In genomic region chr12:104137902-104138746, GRCh38 we compare ENCODE assay signal across 8 cellular contexts. TPM values are rescaled to one million over a fixed set of nuclear protein-coding genes. Genes with fewer than 3 reads are reported as not detected.
DNase-seq lines count a peak whose midpoint lies in the region; ATAC-seq and TF ChIP-seq lines count a peak whose summit lies in the region.

Gene NFYB (minus strand): TSS chr12:104138210. CDS start chr12:104135453, 2,757 bp downstream.

- peak within 1 kb of the TSS; percentile 62 for H3K27ac ChIP-seq in osteoblast (ENCODE audit: low read depth, low read length)
- peak within 1 kb of the TSS; percentile 87 to 93 for H3K27ac ChIP-seq in thoracic aorta

- H3K9me3 ChIP-seq in osteoblast (ENCODE audit: low read depth, low read length) (no peaks in the 10 kb centered on the region), thoracic aorta (no peaks in the 10 kb centered on the region)

- no peaks in the 10 kb centered on the region; the same call in 1 of the 2 replicates for H3K27me3 ChIP-seq in GM06990 (replicated peaks; ENCODE audit: control insufficient read depth, insufficient read depth, low read length)
- no peaks in the 10 kb centered on the region for H3K27me3 ChIP-seq in osteoblast (ENCODE audit: insufficient read depth, low read length)
- no peaks in the 10 kb centered on the region for H3K27me3 ChIP-seq in thoracic aorta (replicated peaks; ENCODE audit: insufficient read depth)

- H3K36me3 Mint-ChIP-seq in activated naive CD4-positive, alpha-beta T cell treated with anti-CD3 and anti-CD28 coated beads, Interleukin-2, amount 50 U/mL, for 72 hours = no peaks in the 10 kb centered on the region

- H3K9me3 Mint-ChIP-seq in activated naive CD4-positive, alpha-beta T cell treated with anti-CD3 and anti-CD28 coated beads, Interleukin-2, amount 50 U/mL, for 72 hours = no peaks in the 10 kb centered on the region

- ATAC-seq in HG02588 (IDR thresholded peaks at IDR 0.05; ENCODE audit: unreplicated experiment) (peak; percentile 87), SK-N-SH treated with all-trans-retinoic acid at 6 μM for 48 hours (peak; percentile 96), thoracic aorta (ENCODE audit: insufficient number of reproducible peaks, low FRiP score, low read depth) (peak; percentile 94)
- peak; percentile 94 to 98 for ATAC-seq in activated naive CD4-positive, alpha-beta T cell treated with anti-CD3 and anti-CD28 coated beads, Interleukin-2, amount 50 U/mL, for 72 hours

- peak within 1 kb of the TSS; percentile 81 to 83 for H3K27ac Mint-ChIP-seq in activated naive CD4-positive, alpha-beta T cell treated with anti-CD3 and anti-CD28 coated beads, Interleukin-2, amount 50 U/mL, for 72 hours

- H3K4me1 ChIP-seq in osteoblast (ENCODE audit: insufficient read depth, low read length) (peaks cover 35% of the 10 kb centered on the region), thoracic aorta (ENCODE audit: control insufficient read depth in 1 of 2, low read depth in 2 of 2) (peaks cover 21 to 50% of the 10 kb centered on the region in 2 donors)

- H3K36me3 ChIP-seq in GM06990 (ENCODE audit: control insufficient read depth, insufficient read depth, low read length) (peaks cover 2% of the 10 kb centered on the region), osteoblast (ENCODE audit: insufficient read depth, low read length) (peaks cover 7% of the 10 kb centered on the region), thoracic aorta (peaks cover 2% of the 10 kb centered on the region)

- peak within 1 kb of the TSS; percentile 94 for H3K4me2 ChIP-seq in osteoblast (ENCODE audit: insufficient read depth, low read length)

- peak within 1 kb of the TSS; percentile 72 for H2AFZ ChIP-seq in osteoblast (ENCODE audit: low read length)

- TF ChIP-seq CTCF in GM06990 (IDR thresholded peaks at IDR 0.05; ENCODE audit: insufficient read depth, low read length, poor library complexity, severe bottlenecking) (no peak), osteoblast (IDR thresholded peaks at IDR 0.05; ENCODE audit: extremely low read depth, low read depth, low read length) (no peak), thoracic aorta (IDR thresholded peaks at IDR 0.05) (no peak)

- peaks cover 38% of the 10 kb centered on the region for H3K79me2 ChIP-seq in osteoblast (ENCODE audit: insufficient read depth, low read length)

- DNase-seq in GM06990 (ENCODE audit: extremely low read depth, insufficient read length) = peak; percentile 89
- peak; percentile 93 for DNase-seq in NCI-H1092 (lab: John Stamatoyannopoulos, UW)
- DNase-seq in activated naive CD4-positive, alpha-beta T cell treated with anti-CD3 and anti-CD28 coated beads, Interleukin-2, amount 50 U/mL, for 72 hours (ENCODE audit: low spot score in 2 of 2) = peak; percentile 90 to 92
- DNase-seq in glomerular visceral epithelial cell (ENCODE audit: extremely low spot score) = peak; percentile 96
- peak; percentile 100 for DNase-seq in osteoblast (ENCODE audit: insufficient read length, low spot score, missing footprints)
- peak; percentile 89 for DNase-seq in thoracic aorta (ENCODE audit: low spot score)

- H4K20me1 ChIP-seq in osteoblast (ENCODE audit: insufficient read depth, low read length) = peaks cover 2% of the 10 kb centered on the region

- H3K4me3 ChIP-seq in GM06990 (replicated peaks; ENCODE audit: low read depth, low read length) (peak within 1 kb of the TSS; percentile 90), osteoblast (ENCODE audit: insufficient read depth, low read length) (peak within 1 kb of the TSS; percentile 82), thoracic aorta (peak within 1 kb of the TSS; percentile 79)

TF ChIP-seq in SK-N-SH treated with all-trans-retinoic acid at 6 μM for 48 hours, 23 proteins besides CTCF, POLR2A, EP300 and RAD21:
- TF ChIP-seq PATZ1 (CRISPR knock-in tag; IDR thresholded peaks at IDR 0.05; ENCODE audit: borderline replicate concordance) = no peak
- no peak for TF ChIP-seq GLIS3 (CRISPR knock-in tag; IDR thresholded peaks at IDR 0.05)
- TF ChIP-seq CSDC2 (CRISPR knock-in tag; IDR thresholded peaks at IDR 0.05) = no peak
- TF ChIP-seq ZNF8 (CRISPR knock-in tag; IDR thresholded peaks at IDR 0.05) = no peak
- no peak for TF ChIP-seq ISL1 (CRISPR knock-in tag; IDR thresholded peaks at IDR 0.05)
- TF ChIP-seq BACH2 (CRISPR knock-in tag; IDR thresholded peaks at IDR 0.05; ENCODE audit: borderline replicate concordance) = no peak

RNA-seq across cellular contexts. Expression of gene NFYB, which starts in this region (rescaled TPM):
- 10 to 100 TPM; 17.6 to 18.2 TPM for total RNA-seq in activated naive CD4-positive, alpha-beta T cell treated with anti-CD3 and anti-CD28 coated beads, Interleukin-2, amount 50 U/mL, for 72 hours
- total RNA-seq in osteoblast (22.4 and 25.7 TPM in 2 replicates), thoracic aorta (10 to 100 TPM; 56.2 to 73.4 TPM)

Comparison
In these comparisons a context has a peak if more than half of its experiments do, and no peak if none do; other contexts are left out.
1. Peak in every context shown above with its lines: DNase-seq, ATAC-seq, H3K4me3 ChIP-seq and H3K27ac ChIP-seq.